Comparison of ENCODE assay signal across 16 cellular contexts in genomic region chr1:117685936-117686806, GRCh38.
DNase-seq lines count a peak whose midpoint lies in the region; ATAC-seq and TF ChIP-seq lines count a peak whose summit lies in the region.
"Had no signal": no experiment of that assay in that cellular context is flagged by ENCODE, and none has a peak within 500 bp of the region (broad histone marks: within the 10 kb centered on the region; RNA-seq: fewer than 3 reads in every experiment).

No MANE protein-coding gene starts in this region.

- TF ChIP-seq POLR2A in body of pancreas (IDR thresholded peaks at IDR 0.05) (no peak), gastrocnemius medialis (IDR thresholded peaks at IDR 0.05) (peak in 1 of 2 donors; percentile 66)

- in situ Hi-C loops in gastrocnemius medialis (cut with MboI; ENCODE audit: low sequenced_read_pairs in 4 of 4) = no loop called here

- WGBS in body of pancreas, 2 donors = 43 to 44% methylated on average over 6 of the region's 6 CpGs

- DNase-seq in NCI-H146 (lab: John Stamatoyannopoulos, UW) = peak; percentile 5
- DNase-seq in NCI-H146 treated with DMSO at 0.1 percent for 48 hours (lab: John Stamatoyannopoulos, UW; ENCODE audit: unreplicated experiment) = no peak
- DNase-seq in body of pancreas = peak in 2 of 4 donors; percentile 16 to 25
- DNase-seq in gastrocnemius medialis = peak; percentile 87 to 91
- no peak for DNase-seq in NCI-H1105 (lab: John Stamatoyannopoulos, UW)
- DNase-seq in DMS153 (lab: John Stamatoyannopoulos, UW) = no peak
- no peak for DNase-seq in effector CD4-positive, alpha-beta T cell
- DNase-seq: activated naive CD4-positive, alpha-beta T cell treated with anti-CD3 and anti-CD28 coated beads for 36 hours; GOT3; NCI-H1105 treated with DMSO at 0.1 percent for 48 hours; NCI-H524 treated with DMSO at 0.1 percent for 48 hours; stimulated activated CD4-positive, alpha-beta T cell treated with anti-CD3 and anti-CD28 coated beads, Interleukin-12 subunit alpha, Interleukin-12 subunit beta, amount 100 ng/mL, for 4 hours; upper lobe of left lung had no signal

- H3K9me3 ChIP-seq in body of pancreas = no peaks in the 10 kb centered on the region
- no peaks in the 10 kb centered on the region for H3K9me3 ChIP-seq in gastrocnemius medialis
- H3K9me3 ChIP-seq: upper lobe of left lung had no signal

- H3K4me1 ChIP-seq in body of pancreas = peaks cover 22% of the 10 kb centered on the region
- H3K4me1 ChIP-seq in gastrocnemius medialis = peaks cover 57 to 60% of the 10 kb centered on the region in 2 donors
- H3K4me1 ChIP-seq: upper lobe of left lung had no signal

- intact Hi-C loops in body of pancreas (cut with DNase I) (loop anchor here (10.0 kb wide), 1 partner anchor 59 kb away; no protein-coding TSS in a partner anchor), gastrocnemius medialis (cut with DNase I; ENCODE audit: low total_unique reads) (loop anchor here (2.0 to 10.0 kb wide), 4 partner anchors 29 to 609 kb away; no protein-coding TSS in a partner anchor)

- H3K27me3 ChIP-seq in body of pancreas = no peaks in the 10 kb centered on the region
- H3K27me3 ChIP-seq in gastrocnemius medialis = no peaks in the 10 kb centered on the region
- H3K27me3 ChIP-seq: upper lobe of left lung had no signal

- no peak overlapping the region for H3K27ac ChIP-seq in body of pancreas
- peak overlapping the region; percentile 84 to 95 (median 94) for H3K27ac ChIP-seq in gastrocnemius medialis
- H3K27ac ChIP-seq: 22Rv1, upper lobe of left lung had no signal

- H3K36me3 ChIP-seq in body of pancreas (replicated peaks in 1 of 2; ENCODE audit: insufficient read depth in 1 of 2, low read depth in 2 of 2) (no peaks in the 10 kb centered on the region), gastrocnemius medialis (no peaks in the 10 kb centered on the region)
- H3K36me3 ChIP-seq: upper lobe of left lung had no signal

- ATAC-seq in HG03354 (IDR thresholded peaks at IDR 0.05; ENCODE audit: poor library complexity, severe bottlenecking, unreplicated experiment) (peak; percentile 77), body of pancreas (peak; percentile 20), gastrocnemius medialis (peak; percentile 69 to 76)
- ATAC-seq: left lobe of liver had no signal

- no peak overlapping the region for H3K4me3 ChIP-seq in body of pancreas
- H3K4me3 ChIP-seq in gastrocnemius medialis = no peak overlapping the region
- H3K4me3 ChIP-seq: upper lobe of left lung had no signal

- TF ChIP-seq CTCF in body of pancreas (IDR thresholded peaks at IDR 0.05) = no peak
- TF ChIP-seq CTCF in gastrocnemius medialis (IDR thresholded peaks at IDR 0.05 in 4 of 5, conservative IDR thresholded peaks at IDR 0.05 in 1 of 5) = peak in 4 of 5 experiments; percentile 12 to 39 (median 34)

Comparison
In these comparisons a context has a peak if more than half of its experiments do, and no peak if none do; other contexts are left out.
1. DNase-seq: peak in NCI-H146 (single experiment) and gastrocnemius medialis (2 of 2); none in NCI-H146 treated with DMSO at 0.1 percent for 48 hours (single experiment), NCI-H1105 (single experiment), DMS153 (single experiment) and effector CD4-positive, alpha-beta T cell (single experiment).
2. ATAC-seq: peak in every context shown above with its lines; median percentile 77 in HG03354; 72 in gastrocnemius medialis; 20 in body of pancreas.
3. H3K27ac ChIP-seq: peak in gastrocnemius medialis (4 of 4); none in body of pancreas (0 of 4).
4. CTCF ChIP-seq: peak in gastrocnemius medialis (4 of 5); none in body of pancreas (0 of 7).